In the genomic region with DNA sequence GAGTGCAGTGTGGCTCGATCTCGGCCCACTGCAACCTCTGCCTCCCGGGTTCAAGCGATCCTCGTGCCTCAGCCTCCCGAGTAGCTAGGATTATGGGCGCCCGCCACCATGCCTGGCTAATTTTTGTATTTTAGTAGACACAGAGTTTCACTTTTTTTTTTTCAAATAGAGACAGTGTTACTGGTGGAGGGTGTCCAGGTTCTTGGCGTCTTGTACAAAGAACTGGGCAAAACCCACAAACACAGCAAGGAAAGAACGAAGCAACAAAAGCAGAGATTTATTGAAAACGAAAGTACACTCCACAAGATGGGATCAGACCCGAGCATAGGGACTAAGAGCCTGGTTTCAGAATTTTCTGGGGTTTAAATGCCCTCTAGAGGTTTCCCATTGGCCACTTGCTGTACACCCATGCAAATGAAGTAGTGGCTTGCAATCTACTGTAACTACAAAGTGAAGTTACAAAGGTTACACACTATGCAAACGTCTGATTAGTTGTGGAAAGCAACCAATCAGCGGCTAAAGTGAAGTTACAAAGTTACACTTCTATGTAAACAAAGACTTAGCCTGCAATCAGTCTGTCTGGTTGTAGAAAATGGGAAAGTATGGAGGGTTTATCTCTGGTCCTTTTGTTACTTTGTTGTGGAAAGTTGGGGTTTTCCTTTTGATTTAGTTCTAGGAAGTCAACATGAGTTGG, we compare ENCODE assay signal across 8 cellular contexts.
DNase-seq lines count a peak whose midpoint lies in the region; ATAC-seq and TF ChIP-seq lines count a peak whose summit lies in the region.

No MANE protein-coding gene starts in this region.

- ATAC-seq in GM18873 (IDR thresholded peaks at IDR 0.05; ENCODE audit: low FRiP score, unreplicated experiment) = no peak

- TF ChIP-seq CTCF in foreskin fibroblast (IDR thresholded peaks at IDR 0.05; ENCODE audit: low read depth, low read length) = peak; percentile 10

- DNase-seq in A172 (ENCODE audit: low spot score) (peak; percentile 79), Caki2 (ENCODE audit: low read depth) (peak; percentile 70), RKO (ENCODE audit: low spot score) (peak; percentile 31), foreskin fibroblast (peak; percentile 59 to 73), SKM-1 treated with dmso at 0.1 percent for 144 hours (lab: John Stamatoyannopoulos, UW; ENCODE audit: unreplicated experiment) (no peak), germinal center (ENCODE audit: low spot score) (no peak)
- DNase-seq in stimulated activated CD4-positive, alpha-beta T cell treated with anti-CD3 and anti-CD28 coated beads, Interleukin-4, amount 100 ng/mL, for 1 hour = no peak

- peak overlapping the region; percentile 24 to 44 for H3K4me3 ChIP-seq in foreskin fibroblast (ENCODE audit: low read depth in 1 of 2, low read length in 2 of 2)

- in situ Hi-C loops in Caki2 (cut with HindIII; ENCODE audit: low pct_unique_long_range_greater_than_20kb, low sequenced_read_pairs) = no loop called here

Comparison
In these comparisons a context has a peak if more than half of its experiments do, and no peak if none do; other contexts are left out.
1. DNase-seq: peak in A172 (single experiment), Caki2 (single experiment), RKO (single experiment) and foreskin fibroblast (2 of 2); none in SKM-1 treated with dmso at 0.1 percent for 144 hours (single experiment), stimulated activated CD4-positive, alpha-beta T cell treated with anti-CD3 and anti-CD28 coated beads, Interleukin-4, amount 100 ng/mL, for 1 hour (single experiment) and germinal center (single experiment).